5 cellular contexts compared by ENCODE assay signal in genomic region chr7:100259984-100260383, GRCh38. TPM values are rescaled to one million over a fixed set of nuclear protein-coding genes. Genes with fewer than 3 reads are reported as not detected.
"Had no signal": no experiment of that assay in that cellular context is flagged by ENCODE, and none has a peak within 500 bp of the region (broad histone marks: within the 10 kb centered on the region; RNA-seq: fewer than 3 reads in every experiment).

No MANE protein-coding gene starts in this region.

RNA-seq across cellular contexts. Expression of gene PVRIG, which starts 40.2 kb away (rescaled TPM):
- total RNA-seq: GM23248, H1, HT-29, IMR-90 had no signal
- polyA plus RNA-seq: GM23248, IMR-90 had no signal

RNA-seq across cellular contexts. Expression of gene SPDYE3, which starts 47.5 kb away (rescaled TPM):
- total RNA-seq: GM23248, H1, H9, HT-29, IMR-90 had no signal
- polyA plus RNA-seq: H1, IMR-90 had no signal
